8 cellular contexts compared by ENCODE assay signal in the genomic region with DNA sequence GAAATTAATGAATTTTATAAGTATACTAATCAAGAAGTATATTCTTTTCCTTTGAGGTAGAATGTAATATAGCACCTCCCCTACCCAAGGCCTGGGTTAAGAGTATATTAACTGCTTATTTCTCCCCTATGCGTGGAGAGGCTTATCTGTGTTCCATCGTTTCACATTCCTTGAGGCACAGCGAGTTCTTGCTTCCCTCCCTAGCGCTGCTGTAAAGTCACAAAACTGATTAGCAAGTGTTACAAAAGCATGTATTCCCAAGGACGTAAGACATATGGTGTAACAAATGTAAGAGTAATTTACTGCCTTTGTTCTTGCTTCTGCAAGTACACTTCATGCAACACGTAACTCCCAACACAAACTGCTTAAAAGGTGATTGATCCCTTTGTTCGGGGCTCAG. TPM values are rescaled to one million over a fixed set of nuclear protein-coding genes. Genes with fewer than 3 reads are reported as not detected.
DNase-seq lines count a peak whose midpoint lies in the region; ATAC-seq and TF ChIP-seq lines count a peak whose summit lies in the region.

No MANE protein-coding gene starts in this region.

- intact Hi-C loops in activated naive CD4-positive, alpha-beta T cell treated with anti-CD3 and anti-CD28 coated beads for 36 hours (cut with micrococcal nuclease) = loop anchor here (10.0 kb wide), 1 partner anchor 699 kb away; a partner anchor contains a TSS

- peaks cover 1 to 5% (median 2%) of the 10 kb centered on the region in 4 donors for H3K36me3 ChIP-seq in liver (ENCODE audit: control insufficient read depth in 4 of 4, insufficient read depth in 3 of 4, low read depth in 1 of 4, low read length in 3 of 4)

- 55% methylated on average over 7 of the region's 7 CpGs for WGBS in liver

- H3K4me3 Mint-ChIP-seq in activated naive CD4-positive, alpha-beta T cell treated with anti-CD3 and anti-CD28 coated beads for 36 hours = peak overlapping the region; percentile 96
- H3K4me3 Mint-ChIP-seq in type B pancreatic cell = peak overlapping the region; percentile 99

- CTCF ChIA-PET in activated naive CD4-positive, alpha-beta T cell treated with anti-CD3 and anti-CD28 coated beads for 36 hours (lab: Charles Lee) = no interaction called here

- no peaks in the 10 kb centered on the region for H3K27me3 ChIP-seq in liver (ENCODE audit: control insufficient read depth in 4 of 4, insufficient read depth in 4 of 4, low read length in 3 of 4)

- H3K27me3 Mint-ChIP-seq in activated naive CD4-positive, alpha-beta T cell treated with anti-CD3 and anti-CD28 coated beads for 36 hours (ENCODE audit: low read depth) = no peaks in the 10 kb centered on the region
- no peaks in the 10 kb centered on the region for H3K27me3 Mint-ChIP-seq in type B pancreatic cell

- peak overlapping the region; percentile 99 for H3K27ac Mint-ChIP-seq in activated naive CD4-positive, alpha-beta T cell treated with anti-CD3 and anti-CD28 coated beads for 36 hours
- H3K27ac Mint-ChIP-seq in activated naive CD4-positive, alpha-beta T cell treated with anti-CD3 and anti-CD28 coated beads, Interleukin-2, amount 50 U/mL, for 72 hours = peak overlapping the region in 1 of 2 donors; percentile 93
- H3K27ac Mint-ChIP-seq in type B pancreatic cell = peak overlapping the region; percentile 100

- H3K4me1 ChIP-seq in liver (ENCODE audit: control insufficient read depth in 4 of 4, insufficient read depth in 4 of 4, low read length in 3 of 4) = peaks cover 1 to 25% (median 13%) of the 10 kb centered on the region in 4 donors

- no peak for ATAC-seq in activated naive CD4-positive, alpha-beta T cell treated with anti-CD3 and anti-CD28 coated beads, Interleukin-2, amount 50 U/mL, for 72 hours
- ATAC-seq in GM18858 (IDR thresholded peaks at IDR 0.05; ENCODE audit: unreplicated experiment) (no peak), HG03025 (IDR thresholded peaks at IDR 0.05; ENCODE audit: low FRiP score, unreplicated experiment) (no peak)

- no peak for TF ChIP-seq RAD21 in liver (IDR thresholded peaks at IDR 0.05)

- no peak for DNase-seq in activated naive CD4-positive, alpha-beta T cell treated with anti-CD3 and anti-CD28 coated beads for 36 hours
- no peak for DNase-seq in activated naive CD4-positive, alpha-beta T cell treated with anti-CD3 and anti-CD28 coated beads, Interleukin-2, amount 50 U/mL, for 72 hours (ENCODE audit: low spot score in 2 of 2)
- DNase-seq in type B pancreatic cell (ENCODE audit: extremely low spot score, unreplicated experiment) = no peak
- DNase-seq in SKM-1 (lab: John Stamatoyannopoulos, UW; ENCODE audit: unreplicated experiment) = no peak

- H3K9me3 Mint-ChIP-seq in activated naive CD4-positive, alpha-beta T cell treated with anti-CD3 and anti-CD28 coated beads for 36 hours = no peaks in the 10 kb centered on the region
- no peaks in the 10 kb centered on the region for H3K9me3 Mint-ChIP-seq in activated naive CD4-positive, alpha-beta T cell treated with anti-CD3 and anti-CD28 coated beads, Interleukin-2, amount 50 U/mL, for 72 hours
- no peaks in the 10 kb centered on the region for H3K9me3 Mint-ChIP-seq in type B pancreatic cell

- no peaks in the 10 kb centered on the region for H3K9me3 ChIP-seq in liver (ENCODE audit: control insufficient read depth in 4 of 4, low read length in 3 of 4)

- TF ChIP-seq CTCF in liver (IDR thresholded peaks at IDR 0.05; ENCODE audit: low read depth, low read length, missing input control) (no peak), type B pancreatic cell (conservative IDR thresholded peaks at IDR 0.05) (no peak)

- peak overlapping the region; percentile 93 for H3K27ac ChIP-seq in angular gyrus (ENCODE audit: low read depth, low read length)
- peak overlapping the region; percentile 91 to 97 for H3K27ac ChIP-seq in liver (ENCODE audit: low read depth in 1 of 2, low read length in 2 of 2)

- peak overlapping the region; percentile 71 to 93 (median 93) for H3K4me3 ChIP-seq in liver (ENCODE audit: low read depth in 1 of 3, low read length in 3 of 3)

- H3K9ac ChIP-seq in liver (ENCODE audit: low read depth in 1 of 2, low read length in 2 of 2) = peak overlapping the region; percentile 88 to 92

- H3K4me1 Mint-ChIP-seq in activated naive CD4-positive, alpha-beta T cell treated with anti-CD3 and anti-CD28 coated beads for 36 hours (ENCODE audit: low read depth) = peaks cover 32% of the 10 kb centered on the region
- peaks cover 35% of the 10 kb centered on the region for H3K4me1 Mint-ChIP-seq in type B pancreatic cell (ENCODE audit: unreplicated experiment)

- H3K36me3 Mint-ChIP-seq in activated naive CD4-positive, alpha-beta T cell treated with anti-CD3 and anti-CD28 coated beads for 36 hours (ENCODE audit: low read depth) = peaks cover 17% of the 10 kb centered on the region
- peaks cover 7 to 15% of the 10 kb centered on the region in 2 donors for H3K36me3 Mint-ChIP-seq in activated naive CD4-positive, alpha-beta T cell treated with anti-CD3 and anti-CD28 coated beads, Interleukin-2, amount 50 U/mL, for 72 hours
- peaks cover 12% of the 10 kb centered on the region for H3K36me3 Mint-ChIP-seq in type B pancreatic cell

TF ChIP-seq in liver, 16 proteins besides CTCF, POLR2A, EP300 and RAD21:
- no peak for TF ChIP-seq EGR1 (IDR thresholded peaks at IDR 0.05; ENCODE audit: low read depth in 2 of 2)
- TF ChIP-seq, protein P1, sequence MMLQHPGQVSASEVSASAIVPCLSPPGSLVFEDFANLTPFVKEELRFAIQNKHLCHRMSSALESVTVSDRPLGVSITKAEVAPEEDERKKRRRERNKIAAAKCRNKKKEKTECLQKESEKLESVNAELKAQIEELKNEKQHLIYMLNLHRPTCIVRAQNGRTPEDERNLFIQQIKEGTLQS (IDR thresholded peaks at IDR 0.05) = no peak
- no peak for TF ChIP-seq NR2F2 (IDR thresholded peaks at IDR 0.05)
- TF ChIP-seq GABPA (IDR thresholded peaks at IDR 0.05 in 1 of 2, conservative IDR thresholded peaks at IDR 0.05 in 1 of 2) = no peak
- TF ChIP-seq TAF1 (conservative IDR thresholded peaks at IDR 0.05) = no peak
- no peak for TF ChIP-seq HNF4G (IDR thresholded peaks at IDR 0.05)
- TF ChIP-seq, protein P2, sequence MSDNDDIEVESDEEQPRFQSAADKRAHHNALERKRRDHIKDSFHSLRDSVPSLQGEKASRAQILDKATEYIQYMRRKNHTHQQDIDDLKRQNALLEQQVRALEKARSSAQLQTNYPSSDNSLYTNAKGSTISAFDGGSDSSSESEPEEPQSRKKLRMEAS (IDR thresholded peaks at IDR 0.05) = no peak
- no peak for TF ChIP-seq FOXA1 (IDR thresholded peaks at IDR 0.05)
- TF ChIP-seq, protein P3, sequence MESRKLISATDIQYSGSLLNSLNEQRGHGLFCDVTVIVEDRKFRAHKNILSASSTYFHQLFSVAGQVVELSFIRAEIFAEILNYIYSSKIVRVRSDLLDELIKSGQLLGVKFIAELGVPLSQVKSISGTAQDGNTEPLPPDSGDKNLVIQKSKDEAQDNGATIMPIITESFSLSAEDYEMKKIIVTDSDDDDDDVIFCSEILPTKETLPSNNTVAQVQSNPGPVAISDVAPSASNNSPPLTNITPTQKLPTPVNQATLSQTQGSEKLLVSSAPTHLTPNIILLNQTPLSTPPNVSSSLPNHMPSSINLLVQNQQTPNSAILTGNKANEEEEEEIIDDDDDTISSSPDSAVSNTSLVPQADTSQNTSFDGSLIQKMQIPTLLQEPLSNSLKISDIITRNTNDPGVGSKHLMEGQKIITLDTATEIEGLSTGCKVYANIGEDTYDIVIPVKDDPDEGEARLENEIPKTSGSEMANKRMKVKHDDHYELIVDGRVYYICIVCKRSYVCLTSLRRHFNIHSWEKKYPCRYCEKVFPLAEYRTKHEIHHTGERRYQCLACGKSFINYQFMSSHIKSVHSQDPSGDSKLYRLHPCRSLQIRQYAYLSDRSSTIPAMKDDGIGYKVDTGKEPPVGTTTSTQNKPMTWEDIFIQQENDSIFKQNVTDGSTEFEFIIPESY (IDR thresholded peaks at IDR 0.05) = no peak

RNA-seq across cellular contexts. Expression of a gene that starts 1.2 kb away (rescaled TPM):
- total RNA-seq in activated naive CD4-positive, alpha-beta T cell treated with anti-CD3 and anti-CD28 coated beads for 36 hours = 10 to 100 TPM; 52.8 to 55.5 TPM
- 10 to 100 TPM; 25.5 to 46.5 TPM for total RNA-seq in activated naive CD4-positive, alpha-beta T cell treated with anti-CD3 and anti-CD28 coated beads, Interleukin-2, amount 50 U/mL, for 72 hours
- 100 to 1,000 TPM; 245 to 338 TPM for total RNA-seq in liver
- polyA plus RNA-seq in liver = 10 to 100 TPM; 56.4 to 95.7 TPM
- 82.8 and 83.0 TPM in 2 replicates for total RNA-seq in type B pancreatic cell (ENCODE audit: low replicate concordance)

RNA-seq across cellular contexts. Expression of a gene that starts 43.5 kb away (rescaled TPM):
- not detected for total RNA-seq in activated naive CD4-positive, alpha-beta T cell treated with anti-CD3 and anti-CD28 coated beads for 36 hours
- total RNA-seq in activated naive CD4-positive, alpha-beta T cell treated with anti-CD3 and anti-CD28 coated beads, Interleukin-2, amount 50 U/mL, for 72 hours = not detected
- not detected for total RNA-seq in liver
- not detected for polyA plus RNA-seq in liver
- 0.19 TPM in 1 of 2 replicates, not detected in the other for total RNA-seq in type B pancreatic cell (ENCODE audit: low replicate concordance)
